1 cellular context compared by ENCODE assay signal in genomic region chr2:62266433-62267038, GRCh38.
TF ChIP-seq lines count a peak whose summit lies in the region.

No MANE protein-coding gene starts in this region.

TF ChIP-seq in SK-N-SH treated with all-trans-retinoic acid at 6 μM for 48 hours, 23 proteins besides CTCF, POLR2A, EP300 and RAD21 (continued from another document):
- no peak for TF ChIP-seq PATZ1 (CRISPR knock-in tag; IDR thresholded peaks at IDR 0.05; ENCODE audit: borderline replicate concordance)
- TF ChIP-seq CSRNP3 (CRISPR knock-in tag; IDR thresholded peaks at IDR 0.05) = no peak
- TF ChIP-seq ZFP30 (CRISPR knock-in tag; IDR thresholded peaks at IDR 0.05) = no peak
- no peak for TF ChIP-seq SNAI2 (CRISPR knock-in tag; IDR thresholded peaks at IDR 0.05)
- TF ChIP-seq ZNF565 (CRISPR knock-in tag; conservative IDR thresholded peaks at IDR 0.05; ENCODE audit: low read depth) = no peak
- TF ChIP-seq ISL1 (CRISPR knock-in tag; IDR thresholded peaks at IDR 0.05) = no peak
- no peak for TF ChIP-seq BACH2 (CRISPR knock-in tag; IDR thresholded peaks at IDR 0.05; ENCODE audit: borderline replicate concordance)
- no peak for TF ChIP-seq RARB (CRISPR knock-in tag; IDR thresholded peaks at IDR 0.05)
- TF ChIP-seq CSDC2 (CRISPR knock-in tag; IDR thresholded peaks at IDR 0.05) = no peak
- no peak for TF ChIP-seq ZNF8 (CRISPR knock-in tag; IDR thresholded peaks at IDR 0.05)
